1 cellular context compared by ENCODE assay signal in the genomic region with DNA sequence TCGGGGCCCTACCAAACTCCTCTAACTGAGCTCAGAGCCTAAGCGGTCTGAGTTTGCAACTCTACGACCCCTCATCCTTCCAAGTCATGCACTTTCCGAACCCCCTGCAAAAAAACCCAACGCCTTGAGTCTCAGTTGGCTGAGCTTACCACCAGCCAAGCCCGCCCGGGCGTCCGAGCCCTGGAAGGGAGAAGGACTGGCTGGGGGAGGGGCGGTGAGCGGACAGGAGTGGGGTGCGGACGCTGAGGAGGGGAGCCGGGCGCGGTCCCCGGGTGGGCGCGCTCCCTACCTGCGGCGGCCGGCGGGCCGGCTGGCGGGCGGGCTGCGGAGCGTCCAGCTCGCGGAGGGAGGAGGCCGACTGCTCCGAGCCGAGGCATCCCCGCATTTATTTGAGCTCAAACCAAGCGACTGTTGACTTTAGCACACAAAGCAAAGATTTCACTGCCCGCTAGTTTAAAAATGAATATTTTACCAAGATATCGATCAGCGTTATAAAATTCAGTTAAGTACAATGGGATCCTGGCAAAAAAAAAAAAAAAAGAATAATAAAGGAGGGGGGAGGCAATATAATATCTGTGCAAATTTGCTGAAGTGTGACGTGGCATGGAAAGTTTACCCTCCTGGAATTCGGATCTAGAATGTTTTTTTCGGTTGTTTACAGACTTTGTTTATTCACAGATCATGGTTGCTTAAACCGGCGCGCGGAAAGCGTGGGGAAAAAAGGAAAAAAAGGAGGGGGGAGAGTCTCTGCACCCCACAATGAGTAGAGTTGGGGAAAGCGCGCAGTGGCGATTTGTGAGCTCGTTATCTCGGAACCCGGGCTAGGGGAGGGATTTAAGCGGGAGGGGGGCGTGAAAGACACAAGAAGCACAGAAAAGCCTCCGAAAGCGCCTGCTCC.
TF ChIP-seq lines count a peak whose summit lies in the region.

No MANE protein-coding gene starts in this region.

TF ChIP-seq in HepG2, 621 proteins besides CTCF, POLR2A, EP300 and RAD21 (continued from another document and continues in another):
- TF ChIP-seq, protein P1, sequence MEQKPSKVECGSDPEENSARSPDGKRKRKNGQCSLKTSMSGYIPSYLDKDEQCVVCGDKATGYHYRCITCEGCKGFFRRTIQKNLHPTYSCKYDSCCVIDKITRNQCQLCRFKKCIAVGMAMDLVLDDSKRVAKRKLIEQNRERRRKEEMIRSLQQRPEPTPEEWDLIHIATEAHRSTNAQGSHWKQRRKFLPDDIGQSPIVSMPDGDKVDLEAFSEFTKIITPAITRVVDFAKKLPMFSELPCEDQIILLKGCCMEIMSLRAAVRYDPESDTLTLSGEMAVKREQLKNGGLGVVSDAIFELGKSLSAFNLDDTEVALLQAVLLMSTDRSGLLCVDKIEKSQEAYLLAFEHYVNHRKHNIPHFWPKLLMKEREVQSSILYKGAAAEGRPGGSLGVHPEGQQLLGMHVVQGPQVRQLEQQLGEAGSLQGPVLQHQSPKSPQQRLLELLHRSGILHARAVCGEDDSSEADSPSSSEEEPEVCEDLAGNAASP (CRISPR knock-in tag; IDR thresholded peaks at IDR 0.05; ENCODE audit: borderline replicate concordance), result peak; percentile 28; the same call in 1 of the 2 replicates
- TF ChIP-seq CSRNP2 (CRISPR knock-in tag; conservative IDR thresholded peaks at IDR 0.05; ENCODE audit: low read depth) (no peak), NFKBIZ (CRISPR knock-in tag; IDR thresholded peaks at IDR 0.05) (peak; percentile 46; the same call in 1 of the 2 replicates), GTF3A (CRISPR knock-in tag; conservative IDR thresholded peaks at IDR 0.05) (0 out of 2 replicates have a peak, but pooled peaks have one; percentile 45), FOXA3 (CRISPR knock-in tag; IDR thresholded peaks at IDR 0.05) (peak; percentile 73), SRSF4 (IDR thresholded peaks at IDR 0.05; ENCODE audit: low read depth, low read length, poor library complexity, severe bottlenecking) (no peak), ONECUT2 (CRISPR knock-in tag; IDR thresholded peaks at IDR 0.05) (peak; percentile 94), ZNF7 (CRISPR knock-in tag; IDR thresholded peaks at IDR 0.05) (no peak), JUNB (CRISPR knock-in tag; IDR thresholded peaks at IDR 0.05; ENCODE audit: borderline replicate concordance) (no peak), SOX6 (IDR thresholded peaks at IDR 0.05) (no peak), SOX6 (CRISPR knock-in tag; IDR thresholded peaks at IDR 0.05) (peak; percentile 94), ZNF564 (CRISPR knock-in tag; IDR thresholded peaks at IDR 0.05) (no peak; the same call in 1 of the 2 replicates), ZNF460 (CRISPR knock-in tag; IDR thresholded peaks at IDR 0.05; ENCODE audit: borderline replicate concordance) (no peak), HINFP (CRISPR knock-in tag; IDR thresholded peaks at IDR 0.05; ENCODE audit: low read depth) (0 out of 2 replicates have a peak, but pooled peaks have one; percentile 72), PRMT3 (CRISPR knock-in tag; IDR thresholded peaks at IDR 0.05; ENCODE audit: borderline replicate concordance, low read depth) (no peak), CEBPG (CRISPR knock-in tag; IDR thresholded peaks at IDR 0.05) (peak; percentile 42; the same call in 1 of the 2 replicates), ZMYM2 (CRISPR knock-in tag; IDR thresholded peaks at IDR 0.05) (no peak), ZNF572 (CRISPR knock-in tag; IDR thresholded peaks at IDR 0.05) (peak; percentile 72; the same call in 1 of the 2 replicates), ZNF276 (CRISPR knock-in tag; IDR thresholded peaks at IDR 0.05; ENCODE audit: low read depth) (peak; percentile 82; the same call in 1 of the 2 replicates), ZNF563 (CRISPR knock-in tag; IDR thresholded peaks at IDR 0.05) (peak; percentile 90), CENPX (CRISPR knock-in tag; IDR thresholded peaks at IDR 0.05) (no peak), RFXANK (CRISPR knock-in tag; IDR thresholded peaks at IDR 0.05) (no peak), ZIK1 (CRISPR knock-in tag; IDR thresholded peaks at IDR 0.05; ENCODE audit: borderline replicate concordance, low read depth) (no peak), HNF4G (IDR thresholded peaks at IDR 0.05; ENCODE audit: borderline replicate concordance, low read depth, low read length) (0 out of 2 replicates have a peak, but pooled peaks have one; percentile 9), HNF4G (CRISPR knock-in tag; IDR thresholded peaks at IDR 0.05; ENCODE audit: borderline replicate concordance, low read depth) (no peak), DRAP1 (CRISPR knock-in tag; IDR thresholded peaks at IDR 0.05) (peak; percentile 96), SALL1 (CRISPR knock-in tag; IDR thresholded peaks at IDR 0.05) (peak; percentile 90), ZNF121 (CRISPR knock-in tag; IDR thresholded peaks at IDR 0.05) (0 out of 2 replicates have a peak, but pooled peaks have one; percentile 6), ETV6 (CRISPR knock-in tag; conservative IDR thresholded peaks at IDR 0.05) (no peak), AHR (CRISPR knock-in tag; IDR thresholded peaks at IDR 0.05) (0 out of 2 replicates have a peak, but pooled peaks have one; percentile 10), SMAD3 (CRISPR knock-in tag; IDR thresholded peaks at IDR 0.05) (peak; percentile 21; the same call in 1 of the 2 replicates), KMT2A (CRISPR knock-in tag; IDR thresholded peaks at IDR 0.05) (peak; percentile 35; the same call in 1 of the 2 replicates), ZNF10 (CRISPR knock-in tag; IDR thresholded peaks at IDR 0.05; ENCODE audit: borderline replicate concordance, low read depth) (no peak)
- TF ChIP-seq, protein P2, sequence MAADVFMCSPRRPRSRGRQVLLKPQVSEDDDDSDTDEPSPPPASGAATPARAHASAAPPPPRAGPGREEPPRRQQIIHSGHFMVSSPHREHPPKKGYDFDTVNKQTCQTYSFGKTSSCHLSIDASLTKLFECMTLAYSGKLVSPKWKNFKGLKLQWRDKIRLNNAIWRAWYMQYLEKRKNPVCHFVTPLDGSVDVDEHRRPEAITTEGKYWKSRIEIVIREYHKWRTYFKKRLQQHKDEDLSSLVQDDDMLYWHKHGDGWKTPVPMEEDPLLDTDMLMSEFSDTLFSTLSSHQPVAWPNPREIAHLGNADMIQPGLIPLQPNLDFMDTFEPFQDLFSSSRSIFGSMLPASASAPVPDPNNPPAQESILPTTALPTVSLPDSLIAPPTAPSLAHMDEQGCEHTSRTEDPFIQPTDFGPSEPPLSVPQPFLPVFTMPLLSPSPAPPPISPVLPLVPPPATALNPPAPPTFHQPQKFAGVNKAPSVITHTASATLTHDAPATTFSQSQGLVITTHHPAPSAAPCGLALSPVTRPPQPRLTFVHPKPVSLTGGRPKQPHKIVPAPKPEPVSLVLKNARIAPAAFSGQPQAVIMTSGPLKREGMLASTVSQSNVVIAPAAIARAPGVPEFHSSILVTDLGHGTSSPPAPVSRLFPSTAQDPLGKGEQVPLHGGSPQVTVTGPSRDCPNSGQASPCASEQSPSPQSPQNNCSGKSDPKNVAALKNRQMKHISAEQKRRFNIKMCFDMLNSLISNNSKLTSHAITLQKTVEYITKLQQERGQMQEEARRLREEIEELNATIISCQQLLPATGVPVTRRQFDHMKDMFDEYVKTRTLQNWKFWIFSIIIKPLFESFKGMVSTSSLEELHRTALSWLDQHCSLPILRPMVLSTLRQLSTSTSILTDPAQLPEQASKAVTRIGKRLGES (CRISPR knock-in tag; IDR thresholded peaks at IDR 0.05; ENCODE audit: borderline replicate concordance), result peak; percentile 75
- TF ChIP-seq, protein P3, sequence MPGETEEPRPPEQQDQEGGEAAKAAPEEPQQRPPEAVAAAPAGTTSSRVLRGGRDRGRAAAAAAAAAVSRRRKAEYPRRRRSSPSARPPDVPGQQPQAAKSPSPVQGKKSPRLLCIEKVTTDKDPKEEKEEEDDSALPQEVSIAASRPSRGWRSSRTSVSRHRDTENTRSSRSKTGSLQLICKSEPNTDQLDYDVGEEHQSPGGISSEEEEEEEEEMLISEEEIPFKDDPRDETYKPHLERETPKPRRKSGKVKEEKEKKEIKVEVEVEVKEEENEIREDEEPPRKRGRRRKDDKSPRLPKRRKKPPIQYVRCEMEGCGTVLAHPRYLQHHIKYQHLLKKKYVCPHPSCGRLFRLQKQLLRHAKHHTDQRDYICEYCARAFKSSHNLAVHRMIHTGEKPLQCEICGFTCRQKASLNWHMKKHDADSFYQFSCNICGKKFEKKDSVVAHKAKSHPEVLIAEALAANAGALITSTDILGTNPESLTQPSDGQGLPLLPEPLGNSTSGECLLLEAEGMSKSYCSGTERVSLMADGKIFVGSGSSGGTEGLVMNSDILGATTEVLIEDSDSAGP (CRISPR knock-in tag; IDR thresholded peaks at IDR 0.05; ENCODE audit: borderline replicate concordance), result 0 out of 2 replicates have a peak, but pooled peaks have one; percentile 61
- TF ChIP-seq, protein P4, sequence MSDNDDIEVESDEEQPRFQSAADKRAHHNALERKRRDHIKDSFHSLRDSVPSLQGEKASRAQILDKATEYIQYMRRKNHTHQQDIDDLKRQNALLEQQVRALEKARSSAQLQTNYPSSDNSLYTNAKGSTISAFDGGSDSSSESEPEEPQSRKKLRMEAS (IDR thresholded peaks at IDR 0.05), result no peak
- TF ChIP-seq, protein P5, sequence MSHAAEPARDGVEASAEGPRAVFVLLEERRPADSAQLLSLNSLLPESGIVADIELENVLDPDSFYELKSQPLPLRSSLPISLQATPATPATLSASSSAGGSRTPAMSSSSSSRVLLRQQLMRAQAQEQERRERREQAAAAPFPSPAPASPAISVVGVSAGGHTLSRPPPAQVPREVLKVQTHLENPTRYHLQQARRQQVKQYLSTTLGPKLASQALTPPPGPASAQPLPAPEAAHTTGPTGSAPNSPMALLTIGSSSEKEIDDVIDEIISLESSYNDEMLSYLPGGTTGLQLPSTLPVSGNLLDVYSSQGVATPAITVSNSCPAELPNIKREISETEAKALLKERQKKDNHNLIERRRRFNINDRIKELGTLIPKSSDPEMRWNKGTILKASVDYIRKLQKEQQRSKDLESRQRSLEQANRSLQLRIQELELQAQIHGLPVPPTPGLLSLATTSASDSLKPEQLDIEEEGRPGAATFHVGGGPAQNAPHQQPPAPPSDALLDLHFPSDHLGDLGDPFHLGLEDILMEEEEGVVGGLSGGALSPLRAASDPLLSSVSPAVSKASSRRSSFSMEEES (CRISPR knock-in tag; IDR thresholded peaks at IDR 0.05), result no peak
- TF ChIP-seq, protein P6, sequence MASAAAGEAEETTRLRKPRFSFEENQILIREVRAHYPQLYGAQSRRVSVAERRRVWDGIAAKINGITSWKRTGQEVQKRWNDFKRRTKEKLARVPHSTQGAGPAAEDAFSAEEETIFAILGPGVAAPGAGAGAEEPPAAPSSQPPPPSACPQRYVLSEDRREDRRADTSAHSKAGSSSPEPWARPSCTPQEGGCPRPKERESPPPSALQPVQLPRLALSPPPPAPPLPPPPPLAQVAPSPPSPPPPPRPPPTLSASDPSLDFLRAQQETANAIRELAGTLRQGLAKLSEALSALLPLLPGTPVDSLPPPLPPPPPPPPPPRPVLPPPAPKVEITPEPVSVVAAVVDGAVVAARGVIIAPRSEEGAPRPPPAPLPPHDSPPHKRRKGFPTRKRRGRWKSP (CRISPR knock-in tag; IDR thresholded peaks at IDR 0.05), result no peak
- TF ChIP-seq, protein P7, sequence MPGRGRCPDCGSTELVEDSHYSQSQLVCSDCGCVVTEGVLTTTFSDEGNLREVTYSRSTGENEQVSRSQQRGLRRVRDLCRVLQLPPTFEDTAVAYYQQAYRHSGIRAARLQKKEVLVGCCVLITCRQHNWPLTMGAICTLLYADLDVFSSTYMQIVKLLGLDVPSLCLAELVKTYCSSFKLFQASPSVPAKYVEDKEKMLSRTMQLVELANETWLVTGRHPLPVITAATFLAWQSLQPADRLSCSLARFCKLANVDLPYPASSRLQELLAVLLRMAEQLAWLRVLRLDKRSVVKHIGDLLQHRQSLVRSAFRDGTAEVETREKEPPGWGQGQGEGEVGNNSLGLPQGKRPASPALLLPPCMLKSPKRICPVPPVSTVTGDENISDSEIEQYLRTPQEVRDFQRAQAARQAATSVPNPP (CRISPR knock-in tag; IDR thresholded peaks at IDR 0.05), result no peak
- TF ChIP-seq, protein P8, sequence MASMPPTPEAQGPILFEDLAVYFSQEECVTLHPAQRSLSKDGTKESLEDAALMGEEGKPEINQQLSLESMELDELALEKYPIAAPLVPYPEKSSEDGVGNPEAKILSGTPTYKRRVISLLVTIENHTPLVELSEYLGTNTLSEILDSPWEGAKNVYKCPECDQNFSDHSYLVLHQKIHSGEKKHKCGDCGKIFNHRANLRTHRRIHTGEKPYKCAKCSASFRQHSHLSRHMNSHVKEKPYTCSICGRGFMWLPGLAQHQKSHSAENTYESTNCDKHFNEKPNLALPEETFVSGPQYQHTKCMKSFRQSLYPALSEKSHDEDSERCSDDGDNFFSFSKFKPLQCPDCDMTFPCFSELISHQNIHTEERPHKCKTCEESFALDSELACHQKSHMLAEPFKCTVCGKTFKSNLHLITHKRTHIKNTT (CRISPR knock-in tag; IDR thresholded peaks at IDR 0.05), result peak; percentile 56; the same call in 1 of the 2 replicates
